12 cellular contexts compared by ENCODE assay signal in the genomic region with DNA sequence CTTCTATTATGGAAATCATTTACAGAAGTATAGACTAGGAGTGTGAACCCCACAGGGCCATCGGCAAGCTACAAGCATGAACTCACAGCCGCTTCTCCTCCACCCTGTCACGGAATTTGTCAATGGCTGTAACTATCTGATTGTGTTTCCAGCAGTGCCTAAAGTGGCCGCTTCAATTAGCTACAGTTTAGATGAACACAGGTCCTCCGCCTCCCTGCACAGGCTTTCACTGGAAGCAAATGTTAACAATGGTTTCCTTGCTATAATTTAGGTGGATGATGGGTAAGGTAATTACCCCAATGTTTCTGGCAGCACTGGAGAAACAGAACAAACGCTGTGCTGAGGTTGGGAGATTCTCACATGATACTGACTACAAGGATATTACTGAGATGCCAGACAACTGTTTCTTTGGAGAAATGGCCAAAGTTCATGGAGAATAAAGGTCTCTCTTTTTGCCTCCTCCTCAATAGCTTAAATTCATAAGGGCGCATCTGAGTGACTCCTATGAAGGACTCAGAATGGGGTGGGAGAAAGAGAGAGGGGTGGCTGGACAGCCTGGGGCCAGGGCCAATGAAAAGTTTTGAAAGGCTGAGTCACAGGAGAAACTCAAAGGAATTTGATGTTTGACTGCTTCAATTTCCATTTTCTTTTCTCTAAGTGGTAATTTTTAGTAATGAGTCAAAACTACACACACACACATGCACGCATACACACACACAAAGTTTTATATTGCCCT.
DNase-seq lines count a peak whose midpoint lies in the region; ATAC-seq and TF ChIP-seq lines count a peak whose summit lies in the region.
"Had no signal": no experiment of that assay in that cellular context is flagged by ENCODE, and none has a peak within 500 bp of the region (broad histone marks: within the 10 kb centered on the region; RNA-seq: fewer than 3 reads in every experiment).

No MANE protein-coding gene starts in this region.

- H3K9me3 ChIP-seq in ascending aorta: no peaks in the 10 kb centered on the region
- no peaks in the 10 kb centered on the region for H3K9me3 ChIP-seq in heart left ventricle
- H3K9me3 ChIP-seq in sigmoid colon: no peaks in the 10 kb centered on the region
- H3K9me3 ChIP-seq: body of pancreas had no signal

- ATAC-seq in heart left ventricle (peak in 3 of 4 donors; percentile 22 to 41 (median 40)), GM18861 (IDR thresholded peaks at IDR 0.05; ENCODE audit: unreplicated experiment) (no peak)
- ATAC-seq: body of pancreas had no signal

- intact Hi-C loops in ascending aorta (cut with DNase I) (loop anchor here (2.0 kb wide), 1 partner anchor 35 kb away; no protein-coding TSS in a partner anchor), heart left ventricle (cut with DNase I) (no loop called here), sigmoid colon (cut with DNase I) (no loop called here)

- H3K4me1 ChIP-seq in ascending aorta (peaks cover 8 to 29% of the 10 kb centered on the region in 2 donors), heart left ventricle (peaks cover 0 to 33% (median 16%) of the 10 kb centered on the region in 12 donors), sigmoid colon (peaks cover 0 to 70% (median 64%) of the 10 kb centered on the region in 4 donors)
- H3K4me1 ChIP-seq: body of pancreas had no signal

- H3K27ac ChIP-seq in ascending aorta: peak overlapping the region; percentile 69 to 75
- H3K27ac ChIP-seq in heart left ventricle: peak overlapping the region in 5 of 12 donors; percentile 25 to 66 (median 49)
- peak overlapping the region; percentile 43 to 74 (median 67) for H3K27ac ChIP-seq in sigmoid colon

- 56 to 69% (median 61%) methylated on average over 8 of the region's 8 CpGs for WGBS in heart left ventricle, 4 donors
- 63 to 78% methylated on average over 8 of the region's 8 CpGs for WGBS in sigmoid colon, 2 donors

- TF ChIP-seq EP300 in sigmoid colon (IDR thresholded peaks at IDR 0.05): no peak

- DNase-seq in GM04504 (ENCODE audit: low read depth): peak; percentile 60
- DNase-seq in ascending aorta (ENCODE audit: low spot score in 2 of 2): peak in 1 of 2 donors; percentile 75
- DNase-seq in heart left ventricle: no peak
- DNase-seq in sigmoid colon: no peak
- no peak for DNase-seq in NCI-H1092 treated with DMSO at 0.1 percent for 48 hours (lab: John Stamatoyannopoulos, UW)
- no peak for DNase-seq in activated CD4-positive, alpha-beta T cell treated with anti-CD3 and anti-CD28 coated beads for 48 hours
- no peak for DNase-seq in RPMI8226
- DNase-seq: body of pancreas, DMS79 treated with DMSO at 0.1 percent for 48 hours, midbrain, NCI-H510A treated with DMSO at 0.1 percent for 48 hours had no signal

- H3K4me3 ChIP-seq in ascending aorta (no peak overlapping the region), heart left ventricle (no peak overlapping the region), sigmoid colon (no peak overlapping the region)
- H3K4me3 ChIP-seq: body of pancreas had no signal

- TF ChIP-seq POLR2A in heart left ventricle (IDR thresholded peaks at IDR 0.05): no peak
- TF ChIP-seq POLR2A in sigmoid colon (IDR thresholded peaks at IDR 0.05): no peak

- H3K36me3 ChIP-seq in ascending aorta: peaks cover 34 to 40% of the 10 kb centered on the region in 2 donors
- H3K36me3 ChIP-seq in heart left ventricle: peaks cover 0 to 78% (median 36%) of the 10 kb centered on the region in 9 donors
- peaks cover 24 to 59% (median 32%) of the 10 kb centered on the region in 4 donors for H3K36me3 ChIP-seq in sigmoid colon

- H3K27me3 ChIP-seq in ascending aorta: no peaks in the 10 kb centered on the region
- no peaks in the 10 kb centered on the region for H3K27me3 ChIP-seq in heart left ventricle
- no peaks in the 10 kb centered on the region for H3K27me3 ChIP-seq in sigmoid colon
- H3K27me3 ChIP-seq: body of pancreas had no signal

- TF ChIP-seq CTCF in ascending aorta (IDR thresholded peaks at IDR 0.05) (no peak), heart left ventricle (IDR thresholded peaks at IDR 0.05) (no peak), sigmoid colon (IDR thresholded peaks at IDR 0.05) (no peak)
